4 cellular contexts compared by ENCODE assay signal in the genomic region with DNA sequence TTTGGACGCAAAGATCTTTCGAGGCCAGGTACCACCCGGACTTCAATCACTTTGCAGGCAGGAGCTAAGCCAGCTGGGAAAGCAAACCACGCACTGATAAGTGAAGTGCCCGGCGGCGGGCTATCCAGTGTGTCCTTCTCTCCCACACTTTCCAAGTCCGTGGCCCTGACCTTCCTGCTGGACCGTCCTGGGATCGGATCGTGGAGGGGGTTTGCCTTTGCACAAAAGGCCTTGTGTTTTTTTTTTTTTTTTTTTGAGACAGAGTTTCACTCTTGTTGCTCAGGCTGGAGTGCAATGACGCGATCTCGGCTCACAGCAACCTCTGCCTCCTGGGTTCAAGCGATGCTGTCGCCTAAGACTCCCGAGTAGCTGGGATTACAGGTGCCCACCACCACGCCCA. TPM values are rescaled to one million over a fixed set of nuclear protein-coding genes. Genes with fewer than 3 reads are reported as not detected.
"Had no signal": no experiment of that assay in that cellular context is flagged by ENCODE, and none has a peak within 500 bp of the region (broad histone marks: within the 10 kb centered on the region; RNA-seq: fewer than 3 reads in every experiment).

No MANE protein-coding gene starts in this region.

RNA-seq across cellular contexts. Expression of gene APOBEC3D, which starts 22.1 kb away (rescaled TPM):
- total RNA-seq: cerebellum, foreskin keratinocyte had no signal

RNA-seq across cellular contexts. Expression of gene APOBEC3H, which starts 54.0 kb away (rescaled TPM):
- total RNA-seq: ascending aorta, cerebellum, gastrocnemius medialis had no signal
